ENCODE assay signal across 17 cellular contexts in genomic region chr1:220925707-220926106, GRCh38. TPM values are rescaled to one million over a fixed set of nuclear protein-coding genes. Genes with fewer than 3 reads are reported as not detected.
DNase-seq lines count a peak whose midpoint lies in the region; ATAC-seq and TF ChIP-seq lines count a peak whose summit lies in the region.
"Had no signal": no experiment of that assay in that cellular context is flagged by ENCODE, and none has a peak within 500 bp of the region (broad histone marks: within the 10 kb centered on the region; RNA-seq: fewer than 3 reads in every experiment).

No MANE protein-coding gene starts in this region.

- no TSS peak for BruUV-seq in PC-3 (replicated peaks; lab: Mats Ljungman, UMichigan)

- H3K9me3 ChIP-seq in PC-3 (ENCODE audit: low read length) (no peaks in the 10 kb centered on the region), upper lobe of right lung (no peaks in the 10 kb centered on the region)

- no peak for ATAC-seq in PC-3
- ATAC-seq in upper lobe of right lung, result peak; percentile 25
- no peak for ATAC-seq in GM21447 (IDR thresholded peaks at IDR 0.05; ENCODE audit: unreplicated experiment)
- ATAC-seq: activated CD8-positive, alpha-beta T cell treated with anti-CD3 and anti-CD28 coated beads, Interleukin-2, amount 10 ng/mL, durations not matched to agents 7 days and 5 days; Panc1; T-helper 17 cell had no signal

- intact Hi-C loops in PC-3 (cut with micrococcal nuclease), result no loop called here
- intact Hi-C loops in upper lobe of right lung (cut with DNase I), result no loop called here
- intact Hi-C loops in posterior vena cava (cut with DNase I), result no loop called here

- no peak overlapping the region for H3K9ac ChIP-seq in PC-3 (ENCODE audit: low read length)

- CTCF ChIA-PET in PC-3 (lab: Charles Lee), result interaction anchor here (0.6 kb wide), 1 partner anchor 338 kb away, joined by 4 read pairs; no protein-coding TSS in a partner anchor

- no peaks in the 10 kb centered on the region for H4K20me1 ChIP-seq in PC-3 (ENCODE audit: low read length)

- no peaks in the 10 kb centered on the region for H3F3A ChIP-seq in PC-3 (ENCODE audit: low read length, unreplicated experiment)

- H3K36me3 ChIP-seq in PC-3 (ENCODE audit: low read depth, low read length) (no peaks in the 10 kb centered on the region), upper lobe of right lung (no peaks in the 10 kb centered on the region)

- H3K27ac ChIP-seq in PC-3 (ENCODE audit: low read length), result no peak overlapping the region
- no peak overlapping the region for H3K27ac ChIP-seq in upper lobe of right lung

- H3K79me2 ChIP-seq in PC-3 (ENCODE audit: low read length), result no peaks in the 10 kb centered on the region

- no peak overlapping the region for H2AFZ ChIP-seq in PC-3 (ENCODE audit: low read length)

- H3K4me1 ChIP-seq in PC-3 (ENCODE audit: insufficient read depth, low read length) (peaks cover 10% of the 10 kb centered on the region; the same call in 1 of the 2 replicates), upper lobe of right lung (no peaks in the 10 kb centered on the region)

- POLR2A ChIA-PET in PC-3 (lab: Charles Lee; ENCODE audit: unreplicated experiment), result interaction anchor here (0.6 kb wide), 1 partner anchor 36 kb away, joined by 4 read pairs; no protein-coding TSS in a partner anchor

- DNase-seq in SKM-1 treated with dmso at 0.1 percent for 144 hours (lab: John Stamatoyannopoulos, UW; ENCODE audit: unreplicated experiment) (peak; percentile 13), SKM-1 (lab: John Stamatoyannopoulos, UW; ENCODE audit: unreplicated experiment) (no peak), PC-3 (peak; percentile 16), fibroblast of pulmonary artery (ENCODE audit: low read depth) (peak; percentile 46), upper lobe of right lung (no peak), posterior vena cava (ENCODE audit: low spot score) (no peak), GM19238 (ENCODE audit: insufficient read length, low spot score) (no peak)
- DNase-seq: ACHN; activated CD8-positive, alpha-beta T cell treated with anti-CD3 and anti-CD28 coated beads, Interleukin-2, amount 10 ng/mL, durations not matched to agents 7 days and 5 days; endodermal cell; hippocampal formation; MM.1S; NCI-H146; T-helper 17 cell had no signal

- TF ChIP-seq CTCF in PC-3 (conservative IDR thresholded peaks at IDR 0.05; ENCODE audit: low read depth, low read length), result no peak
- no peak for TF ChIP-seq CTCF in fibroblast of pulmonary artery (IDR thresholded peaks at IDR 0.05; ENCODE audit: low read length, missing control alignments)
- TF ChIP-seq CTCF in upper lobe of right lung (IDR thresholded peaks at IDR 0.05), result no peak

- no peaks in the 10 kb centered on the region for H3K9me2 ChIP-seq in PC-3 (replicated peaks; ENCODE audit: low read length)

- H3K27me3 ChIP-seq in PC-3 (ENCODE audit: low read length) (no peaks in the 10 kb centered on the region), upper lobe of right lung (no peaks in the 10 kb centered on the region)

- H3K4me2 ChIP-seq in PC-3 (ENCODE audit: low read length), result no peak overlapping the region

- H3K4me3 ChIP-seq in PC-3 (ENCODE audit: low read length) (no peak overlapping the region), fibroblast of pulmonary artery (replicated peaks; ENCODE audit: low read depth, low read length) (no peak overlapping the region), upper lobe of right lung (no peak overlapping the region)

RNA-seq across cellular contexts. Expression of gene HLX, which starts 46.5 kb away (rescaled TPM):
- total RNA-seq in PC-3 (2014; rRNA removed), result 4.0 and 8.1 TPM in 2 replicates
- total RNA-seq in upper lobe of right lung, result 14.9 TPM
- 10 to 100 TPM; 16.2 to 22.1 TPM for total RNA-seq in posterior vena cava
- total RNA-seq: activated CD8-positive, alpha-beta T cell treated with anti-CD3 and anti-CD28 coated beads, Interleukin-2, amount 10 ng/mL, durations not matched to agents 7 days and 5 days; G401 had no signal

Comparison
In these comparisons a context has a peak if more than half of its experiments do, and no peak if none do; other contexts are left out.
1. DNase-seq: peak in SKM-1 treated with dmso at 0.1 percent for 144 hours (single experiment), PC-3 (single experiment) and fibroblast of pulmonary artery (single experiment); none in SKM-1 (single experiment), upper lobe of right lung (single experiment), posterior vena cava (single experiment) and GM19238 (single experiment).